ENCODE assay signal across 8 cellular contexts in genomic region chr11:46346886-46347636, GRCh38. TPM values are rescaled to one million over a fixed set of nuclear protein-coding genes. Genes with fewer than 3 reads are reported as not detected.
DNase-seq lines count a peak whose midpoint lies in the region; ATAC-seq and TF ChIP-seq lines count a peak whose summit lies in the region.

Gene DGKZ (plus strand): TSS chr11:46347463. CDS start chr11:46347660, 197 bp downstream.

- peak within 1 kb of the TSS; percentile 89 for H3K4me3 Mint-ChIP-seq in activated naive CD8-positive, alpha-beta T cell treated with anti-CD3 and anti-CD28 coated beads, Interleukin-2, amount 50 U/mL, for 24 hours
- H3K4me3 Mint-ChIP-seq in type B pancreatic cell: peak within 1 kb of the TSS; percentile 89

- DNase-seq in GM06990 (ENCODE audit: extremely low read depth, insufficient read length) (peak; percentile 90), H4 (ENCODE audit: low spot score) (peak; percentile 74), LoVo (ENCODE audit: low spot score) (peak; percentile 87), T follicular helper cell (ENCODE audit: low read depth) (peak; percentile 85), cardiac muscle cell (ENCODE audit: low read depth in 1 of 2, low spot score in 1 of 2) (peak; percentile 88 to 90), pons (ENCODE audit: low spot score) (peak; percentile 73), type B pancreatic cell (ENCODE audit: extremely low spot score, unreplicated experiment) (peak; percentile 97)
- DNase-seq in activated naive CD8-positive, alpha-beta T cell treated with anti-CD3 and anti-CD28 coated beads, Interleukin-2, amount 50 U/mL, for 24 hours: peak; percentile 90

- peaks cover 30% of the 10 kb centered on the region for H3K4me1 ChIP-seq in cardiac muscle cell (ENCODE audit: low read depth)

- H3K27ac Mint-ChIP-seq in activated naive CD8-positive, alpha-beta T cell treated with anti-CD3 and anti-CD28 coated beads, Interleukin-2, amount 50 U/mL, for 24 hours: peak within 1 kb of the TSS; percentile 93
- peak within 1 kb of the TSS; percentile 71 for H3K27ac Mint-ChIP-seq in type B pancreatic cell

- H3K36me3 ChIP-seq in GM06990 (ENCODE audit: control insufficient read depth, insufficient read depth, low read length) (no peaks in the 10 kb centered on the region; the same call in 1 of the 2 replicates), cardiac muscle cell (no peaks in the 10 kb centered on the region)

- peaks cover 2% of the 10 kb centered on the region for H3K27me3 Mint-ChIP-seq in activated naive CD8-positive, alpha-beta T cell treated with anti-CD3 and anti-CD28 coated beads, Interleukin-2, amount 50 U/mL, for 24 hours
- H3K27me3 Mint-ChIP-seq in type B pancreatic cell: peaks cover 4% of the 10 kb centered on the region

- ATAC-seq in activated naive CD8-positive, alpha-beta T cell treated with anti-CD3 and anti-CD28 coated beads, Interleukin-2, amount 50 U/mL, for 24 hours: peak; percentile 56

- H3K27me3 ChIP-seq in GM06990 (replicated peaks; ENCODE audit: control insufficient read depth, insufficient read depth, low read length) (no peaks in the 10 kb centered on the region), cardiac muscle cell (no peaks in the 10 kb centered on the region)

- H3K9me3 Mint-ChIP-seq in activated naive CD8-positive, alpha-beta T cell treated with anti-CD3 and anti-CD28 coated beads, Interleukin-2, amount 50 U/mL, for 24 hours: no peaks in the 10 kb centered on the region
- H3K9me3 Mint-ChIP-seq in type B pancreatic cell: no peaks in the 10 kb centered on the region

- peaks cover 3% of the 10 kb centered on the region for H3K36me3 Mint-ChIP-seq in activated naive CD8-positive, alpha-beta T cell treated with anti-CD3 and anti-CD28 coated beads, Interleukin-2, amount 50 U/mL, for 24 hours (ENCODE audit: low read depth)
- H3K36me3 Mint-ChIP-seq in type B pancreatic cell: no peaks in the 10 kb centered on the region

- no peak within 1 kb of the TSS for H3K27ac ChIP-seq in cardiac muscle cell

- peaks cover 81% of the 10 kb centered on the region for H3K4me1 Mint-ChIP-seq in activated naive CD8-positive, alpha-beta T cell treated with anti-CD3 and anti-CD28 coated beads, Interleukin-2, amount 50 U/mL, for 24 hours
- peaks cover 38% of the 10 kb centered on the region for H3K4me1 Mint-ChIP-seq in type B pancreatic cell (ENCODE audit: unreplicated experiment)

- no peaks in the 10 kb centered on the region for H3K9me3 ChIP-seq in cardiac muscle cell (ENCODE audit: low read depth)

- TF ChIP-seq CTCF in GM06990 (IDR thresholded peaks at IDR 0.05; ENCODE audit: insufficient read depth, low read length, poor library complexity, severe bottlenecking): no peak
- peak; percentile 48 for TF ChIP-seq CTCF in cardiac muscle cell (IDR thresholded peaks at IDR 0.05; ENCODE audit: low read depth, low read length)
- peak; percentile 89 for TF ChIP-seq CTCF in type B pancreatic cell (conservative IDR thresholded peaks at IDR 0.05)

- H3K4me3 ChIP-seq in GM06990 (replicated peaks; ENCODE audit: low read depth, low read length) (peak within 1 kb of the TSS; percentile 98), cardiac muscle cell (peak within 1 kb of the TSS; percentile 97)

RNA-seq across cellular contexts. Expression of gene DGKZ, which starts in this region (rescaled TPM):
- total RNA-seq in H4 (2014; rRNA removed; shearing (Covaris generic)): 25.3 and 38.9 TPM in 2 replicates
- total RNA-seq in cardiac muscle cell (81.8 TPM in 2 replicates), type B pancreatic cell (ENCODE audit: low replicate concordance) (50.0 and 57.6 TPM in 2 replicates)
- 48.3 and 48.5 TPM in 2 replicates for polyA plus RNA-seq in cardiac muscle cell
